In genomic region chr14:68393178-68393763, GRCh38 we compare ENCODE assay signal across 15 cellular contexts.
DNase-seq lines count a peak whose midpoint lies in the region; ATAC-seq and TF ChIP-seq lines count a peak whose summit lies in the region.
"Had no signal": no experiment of that assay in that cellular context is flagged by ENCODE, and none has a peak within 500 bp of the region (broad histone marks: within the 10 kb centered on the region; RNA-seq: fewer than 3 reads in every experiment).

No MANE protein-coding gene starts in this region.

- POLR2A ChIA-PET in HEK293T (lab: Yijun Ruan, JAX): interaction anchor here (0.9 kb wide), 1 partner anchor 18 kb away, joined by 3 read pairs; no protein-coding TSS in a partner anchor

- no peaks in the 10 kb centered on the region for H3K27me3 ChIP-seq in muscle layer of duodenum (ENCODE audit: low read depth, low read length)
- no peaks in the 10 kb centered on the region for H3K27me3 ChIP-seq in stomach smooth muscle (ENCODE audit: control insufficient read depth in 1 of 2, insufficient read depth in 2 of 2, low read length in 2 of 2)

- H3K27ac Mint-ChIP-seq in natural killer cell: no peak overlapping the region
- H3K27ac Mint-ChIP-seq: activated naive CD8-positive, alpha-beta T cell treated with anti-CD3 and anti-CD28 coated beads, Interleukin-2, amount 10 ng/mL, durations not matched to agents 7 days and 5 days had no signal

- H3K9ac ChIP-seq in stomach smooth muscle (ENCODE audit: low read length in 2 of 2): no peak overlapping the region

- DNase-seq in HEK293T (ENCODE audit: extremely low spot score): peak; percentile 9
- no peak for DNase-seq in caudate nucleus (lab: John Stamatoyannopoulos, UW)
- DNase-seq in stimulated activated CD4-positive, alpha-beta T cell treated with anti-CD3 and anti-CD28 coated beads, Interleukin-2, amount 100 ng/mL, for 48 hours: no peak
- DNase-seq in foreskin melanocyte: no peak
- no peak for DNase-seq in natural killer cell
- DNase-seq in NCI-H2081 (lab: John Stamatoyannopoulos, UW): no peak
- DNase-seq: activated naive CD8-positive, alpha-beta T cell treated with anti-CD3 and anti-CD28 coated beads, Interleukin-2, amount 10 ng/mL, durations not matched to agents 7 days and 5 days; NCI-H1417 treated with DMSO at 0.1 percent for 48 hours; NCI-H69; SHP77 treated with DMSO at 0.1 percent for 48 hours; small intestine had no signal

- no peak for TF ChIP-seq CTCF in natural killer cell (IDR thresholded peaks at IDR 0.05)

- no peak overlapping the region for H3K4me3 ChIP-seq in muscle layer of duodenum (ENCODE audit: low read depth in 1 of 2, low read length in 2 of 2)
- no peak overlapping the region for H3K4me3 ChIP-seq in stomach smooth muscle (ENCODE audit: low read length in 2 of 2)
- H3K4me3 ChIP-seq: lung had no signal

- H3K4me1 Mint-ChIP-seq in natural killer cell: no peaks in the 10 kb centered on the region
- H3K4me1 Mint-ChIP-seq: activated naive CD8-positive, alpha-beta T cell treated with anti-CD3 and anti-CD28 coated beads, Interleukin-2, amount 10 ng/mL, durations not matched to agents 7 days and 5 days had no signal

- H3K27ac ChIP-seq in caudate nucleus (ENCODE audit: low read depth, low read length) (peak overlapping the region; percentile 76), muscle layer of duodenum (ENCODE audit: low read length) (peak overlapping the region; percentile 73), stomach smooth muscle (ENCODE audit: low read length) (peak overlapping the region; percentile 59)

- CTCF ChIA-PET in HEK293T (lab: Yijun Ruan, JAX): interaction anchor here (0.8 kb wide), 1 partner anchor 8 kb away, joined by 3 read pairs; no protein-coding TSS in a partner anchor

- no peaks in the 10 kb centered on the region for H3K27me3 Mint-ChIP-seq in natural killer cell (ENCODE audit: low read depth in 2 of 2)
- H3K27me3 Mint-ChIP-seq: activated naive CD8-positive, alpha-beta T cell treated with anti-CD3 and anti-CD28 coated beads, Interleukin-2, amount 10 ng/mL, durations not matched to agents 7 days and 5 days had no signal

- no peak overlapping the region for H3K4me3 Mint-ChIP-seq in natural killer cell
- H3K4me3 Mint-ChIP-seq: activated naive CD8-positive, alpha-beta T cell treated with anti-CD3 and anti-CD28 coated beads, Interleukin-2, amount 10 ng/mL, durations not matched to agents 7 days and 5 days had no signal

- H3K36me3 Mint-ChIP-seq in natural killer cell: no peaks in the 10 kb centered on the region

- H3K4me1 ChIP-seq in muscle layer of duodenum (ENCODE audit: control insufficient read depth in 1 of 2, insufficient read depth in 2 of 2, low read length in 2 of 2): peaks cover 4 to 38% of the 10 kb centered on the region in 2 donors
- peaks cover 58% of the 10 kb centered on the region for H3K4me1 ChIP-seq in stomach smooth muscle (ENCODE audit: control insufficient read depth, insufficient read depth, low read length)

- no peaks in the 10 kb centered on the region for H3K36me3 ChIP-seq in muscle layer of duodenum (ENCODE audit: control insufficient read depth in 1 of 2, insufficient read depth in 2 of 2, low read length in 2 of 2)
- no peaks in the 10 kb centered on the region for H3K36me3 ChIP-seq in stomach smooth muscle (ENCODE audit: control insufficient read depth in 2 of 2, insufficient read depth in 2 of 2, low read length in 2 of 2)

- no peaks in the 10 kb centered on the region for H3K9me3 Mint-ChIP-seq in natural killer cell
- H3K9me3 Mint-ChIP-seq: activated naive CD8-positive, alpha-beta T cell treated with anti-CD3 and anti-CD28 coated beads, Interleukin-2, amount 10 ng/mL, durations not matched to agents 7 days and 5 days had no signal

- no peak for ATAC-seq in natural killer cell
- ATAC-seq: HCT116 had no signal

- intact Hi-C loops in natural killer cell (cut with micrococcal nuclease): no loop called here

- H3K9me3 ChIP-seq in muscle layer of duodenum (ENCODE audit: control insufficient read depth in 1 of 2, low read length in 2 of 2) (no peaks in the 10 kb centered on the region), stomach smooth muscle (ENCODE audit: control insufficient read depth in 2 of 2, low read length in 2 of 2) (no peaks in the 10 kb centered on the region)

TF ChIP-seq in HEK293T, 16 proteins besides CTCF, POLR2A, EP300 and RAD21:
- TF ChIP-seq SUZ12 (IDR thresholded peaks at IDR 0.05): no peak
